ENCODE assay signal across 19 cellular contexts in the genomic region with DNA sequence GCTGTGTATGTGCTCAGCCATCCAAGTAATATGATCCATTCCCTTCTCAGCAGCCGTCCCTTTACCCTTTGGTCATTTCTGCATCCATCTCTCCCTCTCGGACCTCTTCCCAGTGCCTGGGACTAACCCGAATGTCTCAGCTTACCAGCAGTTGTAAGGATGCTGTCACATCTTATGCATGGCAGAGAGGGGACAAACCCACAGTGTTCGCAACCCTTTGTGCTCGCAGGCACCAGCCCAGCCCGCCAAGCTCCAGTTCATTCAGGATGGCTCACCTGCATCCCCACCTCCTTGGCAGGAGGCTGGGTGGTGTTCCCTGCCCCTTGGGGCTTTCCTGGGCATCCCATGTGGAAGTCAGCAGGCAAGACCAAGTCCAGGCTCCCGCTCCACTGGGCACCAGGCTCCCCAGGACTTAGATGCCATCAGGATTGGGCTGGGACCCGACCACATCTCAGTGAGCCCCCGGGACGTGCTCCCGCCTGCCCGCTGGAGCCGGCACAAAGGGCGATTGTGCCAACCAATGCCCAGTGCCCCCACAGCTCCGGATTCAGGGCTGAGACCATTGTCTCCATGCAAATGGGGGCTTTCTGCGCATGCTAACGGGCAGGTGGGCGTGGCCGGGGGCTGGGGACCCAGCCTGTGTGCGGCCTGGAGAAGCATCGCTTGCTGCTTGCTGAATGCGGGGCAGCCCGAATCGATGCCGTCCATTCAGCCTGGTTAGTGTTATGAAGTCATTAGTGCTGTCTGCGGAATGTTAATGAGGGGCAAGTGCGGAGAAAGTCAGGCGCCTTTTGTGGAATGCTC.
A peak's percentile ranks its signal among the peaks of the same experiment; 100 is the strongest.
DNase-seq lines count a peak whose midpoint lies in the region; ATAC-seq and TF ChIP-seq lines count a peak whose summit lies in the region.
"Had no signal": no experiment of that assay in that cellular context is flagged by ENCODE, and none has a peak within 500 bp of the region (broad histone marks: within the 10 kb centered on the region; RNA-seq: fewer than 3 reads in every experiment).

No MANE protein-coding gene starts in this region.

- H3K4me3 ChIP-seq in coronary artery (no peak overlapping the region), mucosa of descending colon (no peak overlapping the region), aorta (ENCODE audit: low read length in 2 of 2) (no peak overlapping the region)
- H3K4me3 ChIP-seq: body of pancreas, GM12878 had no signal

- H3K36me3 ChIP-seq in mucosa of descending colon (ENCODE audit: low read depth), result no peaks in the 10 kb centered on the region
- no peaks in the 10 kb centered on the region for H3K36me3 ChIP-seq in aorta (ENCODE audit: control insufficient read depth in 1 of 2, insufficient read depth in 2 of 2, low read length in 1 of 2)

- no peaks in the 10 kb centered on the region for H3K4me1 ChIP-seq in mucosa of descending colon (ENCODE audit: low read depth)
- no peaks in the 10 kb centered on the region for H3K4me1 ChIP-seq in aorta (ENCODE audit: control insufficient read depth in 1 of 2, insufficient read depth in 2 of 2, low read length in 2 of 2)
- H3K4me1 ChIP-seq: body of pancreas, parathyroid adenoma had no signal

- WGBS in aorta, 2 donors, result 84 to 89% methylated on average over 28 of the region's 28 CpGs

- H3K9me3 ChIP-seq in mucosa of descending colon (no peaks in the 10 kb centered on the region), aorta (ENCODE audit: control insufficient read depth, low read length) (no peaks in the 10 kb centered on the region)
- H3K9me3 ChIP-seq: body of pancreas had no signal

- H3K27ac ChIP-seq in coronary artery, result no peak overlapping the region
- no peak overlapping the region for H3K27ac ChIP-seq in aorta (ENCODE audit: low read depth in 1 of 2, low read length in 2 of 2)
- H3K27ac ChIP-seq: body of pancreas, parathyroid adenoma had no signal

- peak; percentile 2 for DNase-seq in stimulated activated CD4-positive, alpha-beta T cell treated with anti-CD3 and anti-CD28 coated beads, Interleukin-4, amount 100 ng/mL, for 24 hours
- no peak for DNase-seq in stimulated activated CD4-positive, alpha-beta T cell treated with anti-CD3 and anti-CD28 coated beads, Interleukin-12 subunit alpha, Interleukin-12 subunit beta, amount 100 ng/mL, for 4 hours
- DNase-seq in coronary artery (ENCODE audit: low spot score) (peak; percentile 58), mucosa of descending colon (peak in 2 of 3 donors; percentile 14 to 30), aorta (peak; percentile 32 to 50), NCI-H2196 treated with DMSO at 0.1 percent for 48 hours (lab: John Stamatoyannopoulos, UW; ENCODE audit: unreplicated experiment) (no peak)
- DNase-seq: activated CD4-positive, alpha-beta T cell treated with anti-CD3 and anti-CD28 coated beads for 48 hours; DMS153; mammary epithelial cell; NCI-H1092; NCI-H510A treated with DMSO at 0.1 percent for 48 hours had no signal

- H3K27me3 ChIP-seq in aorta (ENCODE audit: control insufficient read depth in 1 of 2, insufficient read depth in 2 of 2, low read length in 1 of 2), result no peaks in the 10 kb centered on the region
- H3K27me3 ChIP-seq: body of pancreas had no signal

- no peak for ATAC-seq in mucosa of descending colon
- ATAC-seq in aorta (ENCODE audit: low FRiP score), result no peak
- no peak for ATAC-seq in HG02884 (IDR thresholded peaks at IDR 0.05; ENCODE audit: unreplicated experiment)
- ATAC-seq in GM18858 (IDR thresholded peaks at IDR 0.05; ENCODE audit: unreplicated experiment), result no peak
- ATAC-seq: activated T-helper 17 cell treated with anti-CD3 and anti-CD28 coated beads, Interleukin-2, amount 50 U/mL, for 72 hours; body of pancreas; GM12878; Panc1; stimulated activated memory B cell treated with anti-CD40 and anti-IgM and Interleukin-4, amounts not matched to agents 10 μg/mL and 1 μg/mL and 100 μg/mL, for 72 hours had no signal

- TF ChIP-seq CTCF in coronary artery (IDR thresholded peaks at IDR 0.05), result no peak
- TF ChIP-seq CTCF in mucosa of descending colon (IDR thresholded peaks at IDR 0.05), result no peak

- intact Hi-C loops in mucosa of descending colon (cut with DNase I, micrococcal nuclease), result no loop called here
- intact Hi-C loops in aorta (cut with DNase I), result no loop called here

Comparison
In these comparisons a context has a peak if more than half of its experiments do, and no peak if none do; other contexts are left out.
1. DNase-seq: peak in stimulated activated CD4-positive, alpha-beta T cell treated with anti-CD3 and anti-CD28 coated beads, Interleukin-4, amount 100 ng/mL, for 24 hours (single experiment), coronary artery (single experiment), mucosa of descending colon (2 of 3) and aorta (2 of 2); none in stimulated activated CD4-positive, alpha-beta T cell treated with anti-CD3 and anti-CD28 coated beads, Interleukin-12 subunit alpha, Interleukin-12 subunit beta, amount 100 ng/mL, for 4 hours (single experiment) and NCI-H2196 treated with DMSO at 0.1 percent for 48 hours (single experiment).